In genomic region chr2:51220080-51220479, GRCh38 we compare ENCODE assay signal across 16 cellular contexts.
DNase-seq lines count a peak whose midpoint lies in the region; ATAC-seq and TF ChIP-seq lines count a peak whose summit lies in the region.
"Had no signal": no experiment of that assay in that cellular context is flagged by ENCODE, and none has a peak within 500 bp of the region (broad histone marks: within the 10 kb centered on the region; RNA-seq: fewer than 3 reads in every experiment).

No MANE protein-coding gene starts in this region.

- H3K4me2 ChIP-seq in H9 (ENCODE audit: insufficient read depth, insufficient read length, low read length), result no peak overlapping the region
- no peak overlapping the region for H3K4me2 ChIP-seq in smooth muscle cell
- H3K4me2 ChIP-seq: BLaER1, KMS-11 had no signal

- no peak overlapping the region for H2BK15ac ChIP-seq in H9 (ENCODE audit: low read depth, low read length)

- no peak overlapping the region for H3K56ac ChIP-seq in H9 (ENCODE audit: insufficient read length, low read depth, low read length)

- peaks cover 15 to 16% of the 10 kb centered on the region in 2 experiments for H3K4me1 Mint-ChIP-seq in H9
- H3K4me1 Mint-ChIP-seq: CD4-positive, alpha-beta memory T cell had no signal

- no peak overlapping the region for H3K9ac ChIP-seq in H9 (ENCODE audit: extremely low read depth, insufficient read length, low read length)
- no peak overlapping the region for H3K9ac ChIP-seq in smooth muscle cell (ENCODE audit: low read depth)
- H3K9ac ChIP-seq: BLaER1, KMS-11 had no signal

- ATAC-seq in left colon, result no peak
- ATAC-seq in HG03135 (IDR thresholded peaks at IDR 0.05; ENCODE audit: unreplicated experiment), result no peak
- ATAC-seq in left lobe of liver, result no peak
- ATAC-seq: HCT116 had no signal

- H3K23me2 ChIP-seq in H9 (ENCODE audit: insufficient read length, low read depth, low read length, poor library complexity, severe bottlenecking), result no peaks in the 10 kb centered on the region

- peaks cover 46% of the 10 kb centered on the region for H3K4me1 ChIP-seq in A673 (ENCODE audit: insufficient read depth, low read length, poor library complexity, severe bottlenecking)
- no peaks in the 10 kb centered on the region for H3K4me1 ChIP-seq in H9 (ENCODE audit: insufficient read depth, low read length)
- no peaks in the 10 kb centered on the region for H3K4me1 ChIP-seq in smooth muscle cell (ENCODE audit: low read depth)
- H3K4me1 ChIP-seq: BLaER1 had no signal

- no peak overlapping the region for H2BK120ac ChIP-seq in H9 (ENCODE audit: low read depth, low read length, poor library complexity, severe bottlenecking)

- no peaks in the 10 kb centered on the region for H3K36me3 Mint-ChIP-seq in H9 (ENCODE audit: insufficient read depth in 1 of 3, low read depth in 3 of 3)
- H3K36me3 Mint-ChIP-seq: CD14-positive monocyte; CD4-positive, alpha-beta memory T cell had no signal

- TF ChIP-seq CTCF in A673 (conservative IDR thresholded peaks at IDR 0.05; ENCODE audit: low read depth, low read length), result no peak
- TF ChIP-seq CTCF in H9 (conservative IDR thresholded peaks at IDR 0.05), result no peak
- no peak for TF ChIP-seq CTCF in brain microvascular endothelial cell (IDR thresholded peaks at IDR 0.05; ENCODE audit: low read depth, low read length, missing control alignments)
- no peak for TF ChIP-seq CTCF in smooth muscle cell (IDR thresholded peaks at IDR 0.05; ENCODE audit: borderline replicate concordance, insufficient read depth, poor library complexity, severe bottlenecking)

- no peaks in the 10 kb centered on the region for H3K36me3 ChIP-seq in A673 (ENCODE audit: insufficient read depth, low read length, poor library complexity, severe bottlenecking)
- H3K36me3 ChIP-seq in brain microvascular endothelial cell (replicated peaks), result no peaks in the 10 kb centered on the region
- no peaks in the 10 kb centered on the region for H3K36me3 ChIP-seq in smooth muscle cell (ENCODE audit: low read depth)
- H3K36me3 ChIP-seq: BLaER1 had no signal

- H3K27me3 ChIP-seq in A673 (replicated peaks; ENCODE audit: insufficient read depth, low read depth, low read length, poor library complexity) (no peaks in the 10 kb centered on the region), H9 (ENCODE audit: insufficient read depth, low read length) (no peaks in the 10 kb centered on the region), brain microvascular endothelial cell (replicated peaks) (no peaks in the 10 kb centered on the region), smooth muscle cell (ENCODE audit: low read depth) (no peaks in the 10 kb centered on the region)
- H3K27me3 ChIP-seq: BLaER1 had no signal

- no peaks in the 10 kb centered on the region for H3F3A ChIP-seq in smooth muscle cell (ENCODE audit: low read depth)

- intact Hi-C loops in A673 (cut with micrococcal nuclease; ENCODE audit: unreplicated experiment), result no loop called here
- intact Hi-C loops in left colon (cut with DNase I, micrococcal nuclease), result no loop called here

- H3T11ph ChIP-seq in H9 (ENCODE audit: low read length), result no peak overlapping the region

- CTCF ChIA-PET in A673 (lab: Charles Lee), result no interaction called here

- no peak overlapping the region for H2BK20ac ChIP-seq in H9 (ENCODE audit: low read depth, low read length, poor library complexity, severe bottlenecking)

- in situ Hi-C loops in brain microvascular endothelial cell (cut with HindIII; ENCODE audit: low pct_ligation_motif_present, low sequenced_read_pairs), result no loop called here

- no peak overlapping the region for H3K14ac ChIP-seq in H9 (ENCODE audit: insufficient read depth, low read length)

- BruUV-seq in A673 (replicated peaks; lab: Mats Ljungman, UMichigan), result no TSS peak

- H3K79me2 ChIP-seq in H9 (ENCODE audit: insufficient read depth, low read length) (no peaks in the 10 kb centered on the region), smooth muscle cell (ENCODE audit: low read depth) (no peaks in the 10 kb centered on the region)

- no peak overlapping the region for H3K4me3 Mint-ChIP-seq in H9
- H3K4me3 Mint-ChIP-seq: CD14-positive monocyte; CD4-positive, alpha-beta memory T cell; HFFc6 had no signal

- POLR2A ChIA-PET in A673 (lab: Charles Lee; ENCODE audit: low non-redundant PET), result no interaction called here

- H3K4me3 ChIP-seq in A673 (ENCODE audit: low read depth, low read length, poor library complexity, severe bottlenecking) (no peak overlapping the region), brain microvascular endothelial cell (ENCODE audit: low read depth, low read length) (no peak overlapping the region), smooth muscle cell (no peak overlapping the region)
- H3K4me3 ChIP-seq: BLaER1 had no signal

- peak overlapping the region in 2 of 3 experiments; percentile 60 to 87; a peak in 3 of 7 replicates for H3K27ac Mint-ChIP-seq in H9
- H3K27ac Mint-ChIP-seq: CD14-positive monocyte; CD4-positive, alpha-beta memory T cell; HFFc6 had no signal

- H3K4ac ChIP-seq in H9 (ENCODE audit: low read depth, low read length), result no peak overlapping the region

- H2AFZ ChIP-seq in H9 (ENCODE audit: low read length) (no peak overlapping the region), smooth muscle cell (ENCODE audit: low read depth) (peak overlapping the region; percentile 31)

- no peak overlapping the region for H2BK5ac ChIP-seq in H9 (ENCODE audit: insufficient read length, low read length)

- no peak overlapping the region for H2BK12ac ChIP-seq in H9 (ENCODE audit: insufficient read length, low read depth, low read length)

- H4K8ac ChIP-seq in H9 (replicated peaks; ENCODE audit: insufficient read length, low read depth, low read length), result no peak overlapping the region

- H3K27ac ChIP-seq in A673 (ENCODE audit: low read depth, low read length, poor library complexity, severe bottlenecking) (peak overlapping the region; percentile 60), H9 (ENCODE audit: insufficient read length, low read depth, low read length) (no peak overlapping the region), brain microvascular endothelial cell (peak overlapping the region; percentile 58), smooth muscle cell (ENCODE audit: low read depth) (no peak overlapping the region)
- H3K27ac ChIP-seq: BLaER1, KMS-11 had no signal

- peak; percentile 49 for DNase-seq in A673 (ENCODE audit: low spot score)
- no peak for DNase-seq in H9
- no peak for DNase-seq in brain microvascular endothelial cell
- DNase-seq in smooth muscle cell (lab: John Stamatoyannopoulos, UW; ENCODE audit: unreplicated experiment), result no peak
- no peak for DNase-seq in left colon
- no peak for DNase-seq in left lobe of liver (ENCODE audit: low spot score)
- DNase-seq: CD4-positive, alpha-beta memory T cell; DMS153; DMS79; GDM1; HFFc6 had no signal

- no CpG with 5 or more reads among the region's 2 CpGs for WGBS in H9 (ENCODE audit: extremely low coverage, insufficient read length, low lambda C conversion rate)
- WGBS in smooth muscle cell (ENCODE audit: low lambda C conversion rate), result 83% methylated on average over 2 of the region's 2 CpGs

- no peak overlapping the region for H2AK5ac ChIP-seq in H9 (ENCODE audit: insufficient read length, low read length)

- no peak overlapping the region for H4K91ac ChIP-seq in H9 (ENCODE audit: insufficient read length, low read depth, low read length)

- no peaks in the 10 kb centered on the region for H3K79me1 ChIP-seq in H9 (ENCODE audit: insufficient read depth, low read depth, low read length, poor library complexity, severe bottlenecking)

- no peaks in the 10 kb centered on the region for H3K9me3 ChIP-seq in A673 (ENCODE audit: low read depth, low read length, poor library complexity, severe bottlenecking)
- no peaks in the 10 kb centered on the region for H3K9me3 ChIP-seq in H9 (ENCODE audit: control insufficient read depth, low read depth, low read length)
- no peaks in the 10 kb centered on the region for H3K9me3 ChIP-seq in smooth muscle cell (replicated peaks; ENCODE audit: low read depth)
- H3K9me3 ChIP-seq: BLaER1 had no signal

- H3K27me3 Mint-ChIP-seq in H9 (ENCODE audit: low read depth), result no peaks in the 10 kb centered on the region
- H3K27me3 Mint-ChIP-seq: CD4-positive, alpha-beta memory T cell had no signal

- no peak overlapping the region for H4K5ac ChIP-seq in H9 (ENCODE audit: insufficient read length, low read depth, low read length)

- no peak overlapping the region for H3K23ac ChIP-seq in H9 (ENCODE audit: insufficient read length, low read depth, low read length)

- H3K9me3 Mint-ChIP-seq in H9, result no peaks in the 10 kb centered on the region

- H4K20me1 ChIP-seq in H9 (ENCODE audit: control insufficient read depth, insufficient read depth, insufficient read length) (no peaks in the 10 kb centered on the region), smooth muscle cell (ENCODE audit: low read depth) (no peaks in the 10 kb centered on the region)
- H4K20me1 ChIP-seq: BLaER1 had no signal

- no peak overlapping the region for H3K18ac ChIP-seq in H9 (ENCODE audit: insufficient read length, low read depth, low read length)

Comparison
In these comparisons a context has a peak if more than half of its experiments do, and no peak if none do; other contexts are left out.
1. H3K27ac ChIP-seq: peak in A673 (single experiment) and brain microvascular endothelial cell (single experiment); none in H9 (single experiment) and smooth muscle cell (single experiment).